18 cellular contexts compared by ENCODE assay signal in genomic region chr4:180745019-180745418, GRCh38.
DNase-seq lines count a peak whose midpoint lies in the region; ATAC-seq and TF ChIP-seq lines count a peak whose summit lies in the region.
"Had no signal": no experiment of that assay in that cellular context is flagged by ENCODE, and none has a peak within 500 bp of the region (broad histone marks: within the 10 kb centered on the region; RNA-seq: fewer than 3 reads in every experiment).

No MANE protein-coding gene starts in this region.

- no peak overlapping the region for H3K9ac ChIP-seq in OCI-LY1 (ENCODE audit: low read length)
- H3K9ac ChIP-seq: BLaER1 had no signal

- no peaks in the 10 kb centered on the region for H3K9me2 ChIP-seq in OCI-LY1 (ENCODE audit: low read depth, low read length)
- H3K9me2 ChIP-seq in OCI-LY7 (ENCODE audit: insufficient read depth, low read length): no peaks in the 10 kb centered on the region

- CTCF ChIA-PET in OCI-LY7 (lab: Charles Lee; ENCODE audit: unreplicated experiment): no interaction called here
- CTCF ChIA-PET in CD8-positive, alpha-beta memory T cell (lab: Charles Lee): no interaction called here

- H3K4me1 ChIP-seq in OCI-LY1 (ENCODE audit: insufficient read depth, low read length, severe bottlenecking): peaks cover 54% of the 10 kb centered on the region
- no peaks in the 10 kb centered on the region for H3K4me1 ChIP-seq in OCI-LY7 (ENCODE audit: insufficient read depth, low read length, poor library complexity, severe bottlenecking)
- no peaks in the 10 kb centered on the region for H3K4me1 ChIP-seq in CD8-positive, alpha-beta memory T cell (ENCODE audit: insufficient read depth, low read length)
- H3K4me1 ChIP-seq: BE2C, BLaER1, Caco-2 had no signal

- H3K79me2 ChIP-seq in OCI-LY1 (ENCODE audit: insufficient read depth, low read length): no peaks in the 10 kb centered on the region
- no peaks in the 10 kb centered on the region for H3K79me2 ChIP-seq in OCI-LY7 (ENCODE audit: insufficient read depth, low read depth, low read length)

- no peak for TF ChIP-seq CTCF in OCI-LY1 (IDR thresholded peaks at IDR 0.05; ENCODE audit: low read length)
- TF ChIP-seq CTCF in OCI-LY7 (conservative IDR thresholded peaks at IDR 0.05; ENCODE audit: low read length): no peak
- TF ChIP-seq CTCF in foreskin fibroblast (IDR thresholded peaks at IDR 0.05; ENCODE audit: low read depth, low read length): no peak

- no peaks in the 10 kb centered on the region for H3K27me3 Mint-ChIP-seq in CD8-positive, alpha-beta memory T cell
- H3K27me3 Mint-ChIP-seq: CD4-positive, alpha-beta memory T cell; CD4-positive, CD25-positive, alpha-beta regulatory T cell had no signal

- H3K36me3 Mint-ChIP-seq in CD8-positive, alpha-beta memory T cell: no peaks in the 10 kb centered on the region
- H3K36me3 Mint-ChIP-seq: CD14-positive monocyte; CD4-positive, alpha-beta memory T cell; CD4-positive, CD25-positive, alpha-beta regulatory T cell had no signal

- no peaks in the 10 kb centered on the region for H3K4me1 Mint-ChIP-seq in CD8-positive, alpha-beta memory T cell
- H3K4me1 Mint-ChIP-seq: CD14-positive monocyte; CD4-positive, alpha-beta memory T cell; CD4-positive, CD25-positive, alpha-beta regulatory T cell had no signal

- H3K9me3 Mint-ChIP-seq in CD8-positive, alpha-beta memory T cell: peaks cover 0 to 8% (median 5%) of the 10 kb centered on the region in 5 donors
- H3K9me3 Mint-ChIP-seq: CD14-positive monocyte had no signal

- H3K27ac Mint-ChIP-seq in CD8-positive, alpha-beta memory T cell: no peak overlapping the region
- H3K27ac Mint-ChIP-seq: CD4-positive, alpha-beta memory T cell had no signal

- H3K27ac ChIP-seq in OCI-LY1 (ENCODE audit: low read depth, low read length, poor library complexity, severe bottlenecking) (peak overlapping the region; percentile 62), OCI-LY7 (ENCODE audit: low read depth, low read length, poor library complexity, severe bottlenecking) (no peak overlapping the region)
- no peak overlapping the region for H3K27ac ChIP-seq in CD8-positive, alpha-beta memory T cell (ENCODE audit: low read depth, low read length)
- H3K27ac ChIP-seq: BLaER1 had no signal

- intact Hi-C loops in OCI-LY7 (cut with micrococcal nuclease; ENCODE audit: unreplicated experiment): no loop called here

- no peaks in the 10 kb centered on the region for H3F3A ChIP-seq in OCI-LY1 (ENCODE audit: insufficient read depth, low read length)

- H3K4me3 ChIP-seq in OCI-LY1 (ENCODE audit: low read depth, low read length, poor library complexity, severe bottlenecking): no peak overlapping the region
- H3K4me3 ChIP-seq in OCI-LY7 (ENCODE audit: low read depth, low read length, poor library complexity, severe bottlenecking): no peak overlapping the region
- no peak overlapping the region for H3K4me3 ChIP-seq in CD8-positive, alpha-beta memory T cell (ENCODE audit: low read length)
- H3K4me3 ChIP-seq in foreskin fibroblast (ENCODE audit: low read depth in 1 of 2, low read length in 2 of 2): no peak overlapping the region
- H3K4me3 ChIP-seq: BLaER1 had no signal

- H3K4me2 ChIP-seq in OCI-LY1 (ENCODE audit: low read length) (no peak overlapping the region), OCI-LY7 (ENCODE audit: low read length) (no peak overlapping the region)
- H3K4me2 ChIP-seq: BLaER1 had no signal

- DNase-seq in OCI-LY7 (ENCODE audit: low spot score) (no peak), foreskin melanocyte (peak; percentile 8), foreskin fibroblast (no peak)
- DNase-seq in CD8-positive, alpha-beta memory T cell: no peak
- DNase-seq: 8988T; ACHN; BE2C; C1 segment of cervical spinal cord; Caco-2; Calu3; CD4-positive, alpha-beta memory T cell; CD4-positive, CD25-positive, alpha-beta regulatory T cell; DMS79 treated with DMSO at 0.1 percent for 48 hours; GF-D8 had no signal

- no peak for ATAC-seq in HG03565 (IDR thresholded peaks at IDR 0.05; ENCODE audit: unreplicated experiment)

- no peaks in the 10 kb centered on the region for H3K36me3 ChIP-seq in OCI-LY1 (ENCODE audit: insufficient read depth, low read length)
- peaks cover 5% of the 10 kb centered on the region; the same call in 1 of the 2 replicates for H3K36me3 ChIP-seq in OCI-LY7 (ENCODE audit: insufficient read depth, low read length)
- H3K36me3 ChIP-seq in CD8-positive, alpha-beta memory T cell (ENCODE audit: insufficient read depth, low read length): no peaks in the 10 kb centered on the region
- H3K36me3 ChIP-seq: BE2C, BLaER1 had no signal

- no peak overlapping the region for H3K4me3 Mint-ChIP-seq in CD8-positive, alpha-beta memory T cell
- H3K4me3 Mint-ChIP-seq: CD14-positive monocyte; CD4-positive, alpha-beta memory T cell; CD4-positive, CD25-positive, alpha-beta regulatory T cell had no signal

- POLR2A ChIA-PET in OCI-LY7 (lab: Charles Lee): no interaction called here
- POLR2A ChIA-PET in CD8-positive, alpha-beta memory T cell (lab: Charles Lee): no interaction called here

- H3K9me3 ChIP-seq in OCI-LY1 (ENCODE audit: low read length) (peaks cover 3% of the 10 kb centered on the region; the same call in 1 of the 2 replicates), OCI-LY7 (ENCODE audit: low read length) (peaks cover 14% of the 10 kb centered on the region; the same call in 1 of the 2 replicates)
- H3K9me3 ChIP-seq in CD8-positive, alpha-beta memory T cell (ENCODE audit: low read length): no peaks in the 10 kb centered on the region
- H3K9me3 ChIP-seq: BE2C, BLaER1, Caco-2 had no signal

- H4K20me1 ChIP-seq in OCI-LY1 (ENCODE audit: insufficient read depth, low read length) (no peaks in the 10 kb centered on the region), OCI-LY7 (ENCODE audit: insufficient read depth, low read length) (no peaks in the 10 kb centered on the region)
- H4K20me1 ChIP-seq: BLaER1 had no signal

- H2AFZ ChIP-seq in OCI-LY1 (ENCODE audit: low read length) (no peak overlapping the region), OCI-LY7 (ENCODE audit: low read length) (peak overlapping the region; percentile 57; the same call in 1 of the 2 replicates)

- no TSS peak for BruUV-seq in OCI-LY7 (replicated peaks; lab: Mats Ljungman, UMichigan)

- H3K27me3 ChIP-seq in OCI-LY1 (ENCODE audit: insufficient read depth, low read length): no peaks in the 10 kb centered on the region
- no peaks in the 10 kb centered on the region for H3K27me3 ChIP-seq in CD8-positive, alpha-beta memory T cell (ENCODE audit: insufficient read depth, low read length, poor library complexity, severe bottlenecking)
- H3K27me3 ChIP-seq: BE2C, BLaER1 had no signal
